In the genomic region with DNA sequence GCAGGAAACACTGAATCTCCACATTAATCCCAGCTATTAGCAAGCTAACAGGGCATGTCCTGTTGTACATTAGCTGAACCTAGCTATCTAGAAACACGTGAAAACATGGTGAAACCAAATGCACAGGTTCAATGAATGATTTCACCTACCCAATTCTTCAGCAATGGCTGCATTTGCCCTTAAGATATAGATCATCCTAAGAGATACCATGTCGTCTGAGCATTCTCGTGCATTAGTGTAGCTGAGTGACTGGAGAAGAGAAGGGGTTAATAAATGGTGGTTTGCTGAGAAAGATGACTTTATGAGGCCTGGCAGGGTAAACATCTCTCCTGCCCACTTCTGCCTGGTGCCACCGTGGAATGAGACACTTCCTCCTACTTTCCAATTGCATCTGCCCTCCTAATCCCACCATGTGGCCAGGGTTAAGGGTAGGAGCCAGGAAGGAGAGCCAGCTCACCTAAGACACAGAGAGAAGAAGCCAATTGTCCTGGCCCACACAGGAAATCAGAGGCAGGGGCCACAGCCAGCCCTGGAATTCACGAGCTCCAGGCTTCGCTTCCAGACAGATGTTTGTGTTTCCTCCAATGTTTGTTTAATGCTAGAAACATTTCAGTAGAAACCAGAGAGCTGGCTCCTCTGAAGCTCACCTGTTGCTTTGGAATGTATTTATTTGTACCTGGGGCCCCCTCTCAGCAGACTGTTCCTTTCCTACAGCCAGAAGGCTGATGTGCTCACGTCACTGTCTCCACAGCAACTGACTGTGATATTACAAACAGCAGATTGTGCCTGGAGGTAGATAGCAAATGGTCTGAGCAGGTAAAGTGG, we compare ENCODE assay signal across 15 cellular contexts.
DNase-seq lines count a peak whose midpoint lies in the region; ATAC-seq and TF ChIP-seq lines count a peak whose summit lies in the region.
"Had no signal": no experiment of that assay in that cellular context is flagged by ENCODE, and none has a peak within 500 bp of the region (broad histone marks: within the 10 kb centered on the region; RNA-seq: fewer than 3 reads in every experiment).

No MANE protein-coding gene starts in this region.

- H3K36me3 ChIP-seq in effector memory CD4-positive, alpha-beta T cell (ENCODE audit: control insufficient read depth, insufficient read depth, low read length): no peaks in the 10 kb centered on the region
- H3K36me3 ChIP-seq in lung (ENCODE audit: control insufficient read depth in 2 of 2, insufficient read depth in 2 of 2, low read length in 2 of 2) (no peaks in the 10 kb centered on the region), upper lobe of right lung (no peaks in the 10 kb centered on the region)
- H3K36me3 ChIP-seq: thoracic aorta had no signal

- H3K27me3 ChIP-seq in effector memory CD4-positive, alpha-beta T cell (replicated peaks; ENCODE audit: control insufficient read depth, insufficient read depth, low read length, poor library complexity, severe bottlenecking): no peaks in the 10 kb centered on the region
- H3K27me3 ChIP-seq in lung (ENCODE audit: control insufficient read depth, insufficient read depth): no peaks in the 10 kb centered on the region
- no peaks in the 10 kb centered on the region for H3K27me3 ChIP-seq in upper lobe of right lung

- WGBS in lung, 2 donors: 65 to 73% methylated on average over 7 of the region's 7 CpGs

- intact Hi-C loops in Right ventricle myocardium superior (cut with DNase I): loop anchor here (5.0 kb wide), 1 partner anchor 278 kb away; no protein-coding TSS in a partner anchor
- intact Hi-C loops in Right ventricle myocardium inferior (cut with DNase I): no loop called here
- intact Hi-C loops in upper lobe of right lung (cut with DNase I): no loop called here

- H3K4me3 ChIP-seq in effector memory CD4-positive, alpha-beta T cell (ENCODE audit: insufficient read depth, low read depth, low read length, poor library complexity, severe bottlenecking): no peak overlapping the region
- H3K4me3 ChIP-seq in lung (no peak overlapping the region), upper lobe of right lung (no peak overlapping the region)
- H3K4me3 ChIP-seq: PC-9, thoracic aorta had no signal

- H3K4me1 ChIP-seq in effector memory CD4-positive, alpha-beta T cell (ENCODE audit: control insufficient read depth, insufficient read depth, low read length, poor library complexity, severe bottlenecking): no peaks in the 10 kb centered on the region
- H3K4me1 ChIP-seq in lung (ENCODE audit: control insufficient read depth in 2 of 2, insufficient read depth in 2 of 2, low read length in 2 of 2): peaks cover 0 to 3% of the 10 kb centered on the region in 2 donors
- peaks cover 6% of the 10 kb centered on the region for H3K4me1 ChIP-seq in upper lobe of right lung

- H3K9me3 ChIP-seq in effector memory CD4-positive, alpha-beta T cell (ENCODE audit: control insufficient read depth, low read length): no peaks in the 10 kb centered on the region
- H3K9me3 ChIP-seq in lung (ENCODE audit: control insufficient read depth in 2 of 2, insufficient read depth in 1 of 2, low read length in 1 of 2) (no peaks in the 10 kb centered on the region), upper lobe of right lung (no peaks in the 10 kb centered on the region)
- H3K9me3 ChIP-seq: thoracic aorta had no signal

- DNase-seq in Right ventricle myocardium superior (no peak), Right ventricle myocardium inferior (ENCODE audit: missing footprints) (no peak), lung (ENCODE audit: low spot score) (peak; percentile 78), upper lobe of right lung (no peak), NCI-H2227 (lab: John Stamatoyannopoulos, UW; ENCODE audit: unreplicated experiment) (no peak), medulla oblongata (ENCODE audit: extremely low spot score) (no peak), NCI-H1930 (lab: John Stamatoyannopoulos, UW) (no peak)
- peak in 2 of 3 donors; percentile 10 to 16 for DNase-seq in effector memory CD4-positive, alpha-beta T cell
- DNase-seq: activated CD4-positive, alpha-beta T cell treated with anti-CD3 and anti-CD28 coated beads, Interleukin-2, amount 50 U/mL, for 48 hours; activated gamma-delta T cell treated with Interleukin-2 at 50 U/mL for 16 hours; NCI-H1048; NCI-H446 treated with DMSO at 0.1 percent for 48 hours; PC-9; T1000 had no signal

- no peak overlapping the region for H3K27ac ChIP-seq in effector memory CD4-positive, alpha-beta T cell (ENCODE audit: insufficient read depth, low read length, poor library complexity, severe bottlenecking)
- H3K27ac ChIP-seq in lung (ENCODE audit: low read depth in 1 of 2, low read length in 1 of 2) (peak overlapping the region in 1 of 2 donors; percentile 76), upper lobe of right lung (peak overlapping the region; percentile 81)
- H3K27ac ChIP-seq: PC-9, thoracic aorta had no signal

- ATAC-seq in Right ventricle myocardium superior (ENCODE audit: poor library complexity) (peak; percentile 33), Right ventricle myocardium inferior (no peak), lung (ENCODE audit: insufficient read depth, low FRiP score) (peak; percentile 54), upper lobe of right lung (peak; percentile 90)

- no peak for TF ChIP-seq CTCF in lung (IDR thresholded peaks at IDR 0.05; ENCODE audit: control extremely low read depth, extremely low read depth)
- no peak for TF ChIP-seq CTCF in upper lobe of right lung (IDR thresholded peaks at IDR 0.05)

Comparison
In these comparisons a context has a peak if more than half of its experiments do, and no peak if none do; other contexts are left out.
1. DNase-seq: peak in effector memory CD4-positive, alpha-beta T cell (2 of 3) and lung (single experiment); none in Right ventricle myocardium superior (single experiment), Right ventricle myocardium inferior (single experiment), upper lobe of right lung (single experiment), NCI-H2227 (single experiment), medulla oblongata (single experiment) and NCI-H1930 (0 of 2).